In the genomic region with DNA sequence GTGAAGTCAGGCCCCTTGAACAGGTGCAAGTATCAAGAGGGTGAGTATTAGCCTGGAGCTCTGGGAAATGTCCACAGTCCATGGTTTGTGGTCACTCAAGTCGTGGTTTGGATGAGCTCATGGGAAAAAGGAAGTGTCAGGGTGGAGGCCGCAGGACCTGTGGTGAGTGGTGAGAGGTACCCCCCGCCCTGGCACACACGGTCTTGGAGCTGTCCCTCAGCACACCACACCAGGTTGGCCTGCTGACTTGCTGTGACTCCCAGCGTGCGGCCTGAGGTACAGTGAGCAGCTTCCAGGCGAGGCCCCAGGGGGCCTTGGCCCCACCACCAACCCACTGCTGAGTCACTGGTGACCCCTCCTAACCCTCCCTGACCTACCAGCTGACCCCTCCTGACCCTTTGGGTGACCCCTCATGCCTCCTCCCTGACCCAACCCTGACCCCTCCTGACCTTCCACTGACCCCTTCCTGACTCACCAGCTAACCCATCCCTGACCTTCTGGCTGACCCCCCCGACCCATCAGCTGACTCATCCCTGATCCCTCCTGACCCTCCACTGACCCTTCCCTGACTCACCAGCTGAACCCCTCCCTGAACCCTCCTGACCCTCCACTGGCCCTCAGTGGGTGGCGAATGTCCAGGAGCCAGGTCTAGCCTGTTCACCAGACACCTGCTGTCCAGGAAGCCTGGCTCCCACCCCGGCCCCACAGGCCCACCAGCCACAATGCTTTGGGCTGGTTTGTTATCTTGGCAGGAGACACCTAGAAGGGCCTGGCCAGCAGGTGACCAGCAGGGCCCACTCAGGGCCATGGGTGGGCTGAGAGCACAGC, we compare ENCODE assay signal across 1 cellular context.
A peak's percentile ranks its signal among the peaks of the same experiment; 100 is the strongest.
TF ChIP-seq lines count a peak whose summit lies in the region.

No MANE protein-coding gene starts in this region.

TF ChIP-seq in HepG2, 621 proteins besides CTCF, POLR2A, EP300 and RAD21 (continued from another document):
- TF ChIP-seq PAXIP1 (CRISPR knock-in tag; conservative IDR thresholded peaks at IDR 0.05) (peak; percentile 26; the same call in 1 of the 2 replicates), ZNF275 (CRISPR knock-in tag; IDR thresholded peaks at IDR 0.05; ENCODE audit: borderline replicate concordance) (no peak), PREB (CRISPR knock-in tag; IDR thresholded peaks at IDR 0.05) (no peak), ZNF34 (CRISPR knock-in tag; IDR thresholded peaks at IDR 0.05; ENCODE audit: borderline replicate concordance) (0 out of 2 replicates have a peak, but pooled peaks have one; percentile 29), ZBTB38 (CRISPR knock-in tag; IDR thresholded peaks at IDR 0.05) (no peak), ZSCAN21 (CRISPR knock-in tag; IDR thresholded peaks at IDR 0.05; ENCODE audit: borderline replicate concordance) (no peak), ZNF737 (CRISPR knock-in tag; IDR thresholded peaks at IDR 0.05; ENCODE audit: borderline replicate concordance) (no peak), TIGD3 (CRISPR knock-in tag; IDR thresholded peaks at IDR 0.05; ENCODE audit: borderline replicate concordance) (no peak), ZFP36L2 (CRISPR knock-in tag; IDR thresholded peaks at IDR 0.05) (no peak), MTA1 (CRISPR knock-in tag; IDR thresholded peaks at IDR 0.05; ENCODE audit: borderline replicate concordance) (peak; percentile 58; the same call in 1 of the 2 replicates), ZNF850 (CRISPR knock-in tag; conservative IDR thresholded peaks at IDR 0.05) (no peak), RXRB (CRISPR knock-in tag; IDR thresholded peaks at IDR 0.05; ENCODE audit: borderline replicate concordance) (peak; percentile 60), CBFB (CRISPR knock-in tag; IDR thresholded peaks at IDR 0.05) (no peak), GABPB1 (CRISPR knock-in tag; IDR thresholded peaks at IDR 0.05) (peak; percentile 17; the same call in 1 of the 2 replicates), CREB1 (IDR thresholded peaks at IDR 0.05) (peak; percentile 33; the same call in 1 of the 2 replicates), CREB1 (CRISPR knock-in tag; IDR thresholded peaks at IDR 0.05) (no peak), ZBTB26 (CRISPR knock-in tag; IDR thresholded peaks at IDR 0.05; ENCODE audit: borderline replicate concordance) (no peak), PHF5A (CRISPR knock-in tag; IDR thresholded peaks at IDR 0.05; ENCODE audit: low read depth, unreplicated experiment) (no peak), TMF1 (CRISPR knock-in tag; IDR thresholded peaks at IDR 0.05; ENCODE audit: low read depth) (no peak), AHDC1 (CRISPR knock-in tag; IDR thresholded peaks at IDR 0.05; ENCODE audit: borderline replicate concordance) (no peak), SIX1 (CRISPR knock-in tag; IDR thresholded peaks at IDR 0.05; ENCODE audit: borderline replicate concordance) (no peak)
- TF ChIP-seq, protein P1, sequence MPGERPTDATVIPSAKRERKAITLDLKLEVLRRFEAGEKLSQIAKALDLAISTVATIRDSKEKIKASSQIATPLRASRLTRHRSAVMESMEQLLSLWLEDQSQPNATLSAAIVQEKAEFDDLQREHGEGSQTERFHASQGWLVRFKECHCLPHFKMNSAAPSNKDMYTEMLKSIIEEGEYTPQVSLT (CRISPR knock-in tag; IDR thresholded peaks at IDR 0.05; ENCODE audit: borderline replicate concordance, low read depth), result no peak
- TF ChIP-seq, protein P2, sequence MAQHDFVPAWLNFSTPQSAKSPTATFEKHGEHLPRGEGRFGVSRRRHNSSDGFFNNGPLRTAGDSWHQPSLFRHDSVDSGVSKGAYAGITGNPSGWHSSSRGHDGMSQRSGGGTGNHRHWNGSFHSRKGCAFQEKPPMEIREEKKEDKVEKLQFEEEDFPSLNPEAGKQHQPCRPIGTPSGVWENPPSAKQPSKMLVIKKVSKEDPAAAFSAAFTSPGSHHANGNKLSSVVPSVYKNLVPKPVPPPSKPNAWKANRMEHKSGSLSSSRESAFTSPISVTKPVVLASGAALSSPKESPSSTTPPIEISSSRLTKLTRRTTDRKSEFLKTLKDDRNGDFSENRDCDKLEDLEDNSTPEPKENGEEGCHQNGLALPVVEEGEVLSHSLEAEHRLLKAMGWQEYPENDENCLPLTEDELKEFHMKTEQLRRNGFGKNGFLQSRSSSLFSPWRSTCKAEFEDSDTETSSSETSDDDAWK (CRISPR knock-in tag; IDR thresholded peaks at IDR 0.05), result no peak
- TF ChIP-seq, protein P3, sequence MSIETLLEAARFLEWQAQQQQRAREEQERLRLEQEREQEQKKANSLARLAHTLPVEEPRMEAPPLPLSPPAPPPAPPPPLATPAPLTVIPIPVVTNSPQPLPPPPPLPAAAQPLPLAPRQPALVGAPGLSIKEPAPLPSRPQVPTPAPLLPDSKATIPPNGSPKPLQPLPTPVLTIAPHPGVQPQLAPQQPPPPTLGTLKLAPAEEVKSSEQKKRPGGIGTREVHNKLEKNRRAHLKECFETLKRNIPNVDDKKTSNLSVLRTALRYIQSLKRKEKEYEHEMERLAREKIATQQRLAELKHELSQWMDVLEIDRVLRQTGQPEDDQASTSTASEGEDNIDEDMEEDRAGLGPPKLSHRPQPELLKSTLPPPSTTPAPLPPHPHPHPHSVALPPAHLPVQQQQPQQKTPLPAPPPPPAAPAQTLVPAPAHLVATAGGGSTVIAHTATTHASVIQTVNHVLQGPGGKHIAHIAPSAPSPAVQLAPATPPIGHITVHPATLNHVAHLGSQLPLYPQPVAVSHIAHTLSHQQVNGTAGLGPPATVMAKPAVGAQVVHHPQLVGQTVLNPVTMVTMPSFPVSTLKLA (IDR thresholded peaks at IDR 0.05), result no peak
- TF ChIP-seq, protein P4, sequence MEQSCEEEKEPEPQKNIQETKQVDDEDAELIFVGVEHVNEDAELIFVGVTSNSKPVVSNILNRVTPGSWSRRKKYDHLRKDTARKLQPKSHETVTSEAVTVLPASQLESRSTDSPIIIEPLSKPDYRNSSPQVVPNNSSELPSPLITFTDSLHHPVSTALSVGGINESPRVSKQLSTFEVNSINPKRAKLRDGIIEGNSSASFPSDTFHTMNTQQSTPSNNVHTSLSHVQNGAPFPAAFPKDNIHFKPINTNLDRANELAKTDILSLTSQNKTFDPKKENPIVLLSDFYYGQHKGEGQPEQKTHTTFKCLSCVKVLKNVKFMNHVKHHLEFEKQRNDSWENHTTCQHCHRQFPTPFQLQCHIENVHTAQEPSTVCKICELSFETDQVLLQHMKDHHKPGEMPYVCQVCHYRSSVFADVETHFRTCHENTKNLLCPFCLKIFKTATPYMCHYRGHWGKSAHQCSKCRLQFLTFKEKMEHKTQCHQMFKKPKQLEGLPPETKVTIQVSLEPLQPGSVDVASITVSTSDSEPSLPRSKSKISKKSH (CRISPR knock-in tag; IDR thresholded peaks at IDR 0.05; ENCODE audit: borderline replicate concordance), result no peak
TF ChIP-seq in HepG2: peak in this region for 26.
